In genomic region chr5:149636861-149637246, GRCh38 we compare ENCODE assay signal across 9 cellular contexts. TPM values are rescaled to one million over a fixed set of nuclear protein-coding genes. Genes with fewer than 3 reads are reported as not detected.
DNase-seq lines count a peak whose midpoint lies in the region; ATAC-seq and TF ChIP-seq lines count a peak whose summit lies in the region.
"Had no signal": no experiment of that assay in that cellular context is flagged by ENCODE, and none has a peak within 500 bp of the region (broad histone marks: within the 10 kb centered on the region; RNA-seq: fewer than 3 reads in every experiment).

No MANE protein-coding gene starts in this region.

- H3K27ac Mint-ChIP-seq in WTC11 (no peak overlapping the region), naive B cell (peak overlapping the region in 1 of 6 donors; percentile 77)
- H3K27ac Mint-ChIP-seq: activated naive CD8-positive, alpha-beta T cell had no signal

- H3K36me3 ChIP-seq in HAP-1 (replicated peaks): no peaks in the 10 kb centered on the region

- DNase-seq in Daoy (ENCODE audit: low read depth) (peak; percentile 75), HAP-1 (ENCODE audit: low spot score in 2 of 2) (peak; percentile 63 to 95), NCI-H2227 (lab: John Stamatoyannopoulos, UW; ENCODE audit: unreplicated experiment) (peak; percentile 66), WTC11 (ENCODE audit: low spot score) (peak; percentile 50), fibroblast of gingiva (ENCODE audit: low read depth) (peak; percentile 53), naive B cell (peak; percentile 46)

- POLR2A ChIA-PET in WTC11 (lab: Charles Lee): no interaction called here

- H3K9me3 Mint-ChIP-seq in WTC11 (no peaks in the 10 kb centered on the region), naive B cell (no peaks in the 10 kb centered on the region)

- ATAC-seq in WTC11: peak; percentile 78
- peak; percentile 52 to 63 for ATAC-seq in naive B cell (ENCODE audit: low read depth in 2 of 2)
- ATAC-seq in HG02884 (IDR thresholded peaks at IDR 0.05; ENCODE audit: unreplicated experiment): no peak
- no peak for ATAC-seq in GM18858 (IDR thresholded peaks at IDR 0.05; ENCODE audit: unreplicated experiment)

- CTCF ChIA-PET in WTC11 (lab: Charles Lee): interaction anchor here (0.6 to 2.9 kb wide), 19 partner anchors 9 to 937 kb away, joined by 3 to 29 read pairs (median 4); partner anchors contain the start of genes HMGXB3, SLC26A2 and TIGD6

- no peaks in the 10 kb centered on the region for H3K9me3 ChIP-seq in HAP-1

- peaks cover 24% of the 10 kb centered on the region for H3K4me1 Mint-ChIP-seq in WTC11
- peaks cover 0 to 11% (median 6%) of the 10 kb centered on the region in 3 donors for H3K4me1 Mint-ChIP-seq in naive B cell

- no peaks in the 10 kb centered on the region for H3K4me1 ChIP-seq in HAP-1

- H3K27me3 ChIP-seq in HAP-1 (ENCODE audit: low read depth): no peaks in the 10 kb centered on the region

- peak; percentile 59; the same call in 1 of the 2 replicates for TF ChIP-seq CTCF in WTC11 (IDR thresholded peaks at IDR 0.05)

- H3K4me3 Mint-ChIP-seq in WTC11: no peak overlapping the region
- no peak overlapping the region for H3K4me3 Mint-ChIP-seq in naive B cell
- H3K4me3 Mint-ChIP-seq: activated naive CD8-positive, alpha-beta T cell had no signal

- in situ Hi-C loops in HAP-1 (cut with MboI; ENCODE audit: low sequenced_read_pairs): loop anchor here (5.0 to 25.0 kb wide), 3 partner anchors 190 to 575 kb away; no protein-coding TSS in a partner anchor

- H3K4me3 ChIP-seq in HAP-1: no peak overlapping the region

- H3K36me3 Mint-ChIP-seq in WTC11: no peaks in the 10 kb centered on the region
- H3K36me3 Mint-ChIP-seq in naive B cell: no peaks in the 10 kb centered on the region
- H3K36me3 Mint-ChIP-seq: activated naive CD8-positive, alpha-beta T cell had no signal

- H3K27me3 Mint-ChIP-seq in WTC11 (ENCODE audit: low read depth) (no peaks in the 10 kb centered on the region), naive B cell (no peaks in the 10 kb centered on the region)
- H3K27me3 Mint-ChIP-seq: activated naive CD8-positive, alpha-beta T cell had no signal

TF ChIP-seq in WTC11, 78 proteins besides CTCF, POLR2A, EP300 and RAD21 (continues in another document):
- TF ChIP-seq, protein P1, sequence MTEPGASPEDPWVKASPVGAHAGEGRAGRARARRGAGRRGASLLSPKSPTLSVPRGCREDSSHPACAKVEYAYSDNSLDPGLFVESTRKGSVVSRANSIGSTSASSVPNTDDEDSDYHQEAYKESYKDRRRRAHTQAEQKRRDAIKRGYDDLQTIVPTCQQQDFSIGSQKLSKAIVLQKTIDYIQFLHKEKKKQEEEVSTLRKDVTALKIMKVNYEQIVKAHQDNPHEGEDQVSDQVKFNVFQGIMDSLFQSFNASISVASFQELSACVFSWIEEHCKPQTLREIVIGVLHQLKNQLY (CRISPR knock-in tag; IDR thresholded peaks at IDR 0.05): no peak
- TF ChIP-seq SOX15 (CRISPR knock-in tag; IDR thresholded peaks at IDR 0.05) (no peak), PRRX2 (CRISPR knock-in tag; IDR thresholded peaks at IDR 0.05) (no peak), AR (CRISPR knock-in tag; IDR thresholded peaks at IDR 0.05) (no peak)
- TF ChIP-seq, protein P2, sequence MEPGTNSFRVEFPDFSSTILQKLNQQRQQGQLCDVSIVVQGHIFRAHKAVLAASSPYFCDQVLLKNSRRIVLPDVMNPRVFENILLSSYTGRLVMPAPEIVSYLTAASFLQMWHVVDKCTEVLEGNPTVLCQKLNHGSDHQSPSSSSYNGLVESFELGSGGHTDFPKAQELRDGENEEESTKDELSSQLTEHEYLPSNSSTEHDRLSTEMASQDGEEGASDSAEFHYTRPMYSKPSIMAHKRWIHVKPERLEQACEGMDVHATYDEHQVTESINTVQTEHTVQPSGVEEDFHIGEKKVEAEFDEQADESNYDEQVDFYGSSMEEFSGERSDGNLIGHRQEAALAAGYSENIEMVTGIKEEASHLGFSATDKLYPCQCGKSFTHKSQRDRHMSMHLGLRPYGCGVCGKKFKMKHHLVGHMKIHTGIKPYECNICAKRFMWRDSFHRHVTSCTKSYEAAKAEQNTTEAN (CRISPR knock-in tag; IDR thresholded peaks at IDR 0.05): no peak
- TF ChIP-seq, protein P3, sequence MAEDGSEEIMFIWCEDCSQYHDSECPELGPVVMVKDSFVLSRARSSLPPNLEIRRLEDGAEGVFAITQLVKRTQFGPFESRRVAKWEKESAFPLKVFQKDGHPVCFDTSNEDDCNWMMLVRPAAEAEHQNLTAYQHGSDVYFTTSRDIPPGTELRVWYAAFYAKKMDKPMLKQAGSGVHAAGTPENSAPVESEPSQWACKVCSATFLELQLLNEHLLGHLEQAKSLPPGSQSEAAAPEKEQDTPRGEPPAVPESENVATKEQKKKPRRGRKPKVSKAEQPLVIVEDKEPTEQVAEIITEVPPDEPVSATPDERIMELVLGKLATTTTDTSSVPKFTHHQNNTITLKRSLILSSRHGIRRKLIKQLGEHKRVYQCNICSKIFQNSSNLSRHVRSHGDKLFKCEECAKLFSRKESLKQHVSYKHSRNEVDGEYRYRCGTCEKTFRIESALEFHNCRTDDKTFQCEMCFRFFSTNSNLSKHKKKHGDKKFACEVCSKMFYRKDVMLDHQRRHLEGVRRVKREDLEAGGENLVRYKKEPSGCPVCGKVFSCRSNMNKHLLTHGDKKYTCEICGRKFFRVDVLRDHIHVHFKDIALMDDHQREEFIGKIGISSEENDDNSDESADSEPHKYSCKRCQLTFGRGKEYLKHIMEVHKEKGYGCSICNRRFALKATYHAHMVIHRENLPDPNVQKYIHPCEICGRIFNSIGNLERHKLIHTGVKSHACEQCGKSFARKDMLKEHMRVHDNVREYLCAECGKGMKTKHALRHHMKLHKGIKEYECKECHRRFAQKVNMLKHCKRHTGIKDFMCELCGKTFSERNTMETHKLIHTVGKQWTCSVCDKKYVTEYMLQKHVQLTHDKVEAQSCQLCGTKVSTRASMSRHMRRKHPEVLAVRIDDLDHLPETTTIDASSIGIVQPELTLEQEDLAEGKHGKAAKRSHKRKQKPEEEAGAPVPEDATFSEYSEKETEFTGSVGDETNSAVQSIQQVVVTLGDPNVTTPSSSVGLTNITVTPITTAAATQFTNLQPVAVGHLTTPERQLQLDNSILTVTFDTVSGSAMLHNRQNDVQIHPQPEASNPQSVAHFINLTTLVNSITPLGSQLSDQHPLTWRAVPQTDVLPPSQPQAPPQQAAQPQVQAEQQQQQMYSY (CRISPR knock-in tag; IDR thresholded peaks at IDR 0.05): no peak
- TF ChIP-seq, protein P4, sequence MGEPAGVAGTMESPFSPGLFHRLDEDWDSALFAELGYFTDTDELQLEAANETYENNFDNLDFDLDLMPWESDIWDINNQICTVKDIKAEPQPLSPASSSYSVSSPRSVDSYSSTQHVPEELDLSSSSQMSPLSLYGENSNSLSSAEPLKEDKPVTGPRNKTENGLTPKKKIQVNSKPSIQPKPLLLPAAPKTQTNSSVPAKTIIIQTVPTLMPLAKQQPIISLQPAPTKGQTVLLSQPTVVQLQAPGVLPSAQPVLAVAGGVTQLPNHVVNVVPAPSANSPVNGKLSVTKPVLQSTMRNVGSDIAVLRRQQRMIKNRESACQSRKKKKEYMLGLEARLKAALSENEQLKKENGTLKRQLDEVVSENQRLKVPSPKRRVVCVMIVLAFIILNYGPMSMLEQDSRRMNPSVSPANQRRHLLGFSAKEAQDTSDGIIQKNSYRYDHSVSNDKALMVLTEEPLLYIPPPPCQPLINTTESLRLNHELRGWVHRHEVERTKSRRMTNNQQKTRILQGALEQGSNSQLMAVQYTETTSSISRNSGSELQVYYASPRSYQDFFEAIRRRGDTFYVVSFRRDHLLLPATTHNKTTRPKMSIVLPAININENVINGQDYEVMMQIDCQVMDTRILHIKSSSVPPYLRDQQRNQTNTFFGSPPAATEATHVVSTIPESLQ (CRISPR knock-in tag; IDR thresholded peaks at IDR 0.05): no peak
- TF ChIP-seq, protein P5, sequence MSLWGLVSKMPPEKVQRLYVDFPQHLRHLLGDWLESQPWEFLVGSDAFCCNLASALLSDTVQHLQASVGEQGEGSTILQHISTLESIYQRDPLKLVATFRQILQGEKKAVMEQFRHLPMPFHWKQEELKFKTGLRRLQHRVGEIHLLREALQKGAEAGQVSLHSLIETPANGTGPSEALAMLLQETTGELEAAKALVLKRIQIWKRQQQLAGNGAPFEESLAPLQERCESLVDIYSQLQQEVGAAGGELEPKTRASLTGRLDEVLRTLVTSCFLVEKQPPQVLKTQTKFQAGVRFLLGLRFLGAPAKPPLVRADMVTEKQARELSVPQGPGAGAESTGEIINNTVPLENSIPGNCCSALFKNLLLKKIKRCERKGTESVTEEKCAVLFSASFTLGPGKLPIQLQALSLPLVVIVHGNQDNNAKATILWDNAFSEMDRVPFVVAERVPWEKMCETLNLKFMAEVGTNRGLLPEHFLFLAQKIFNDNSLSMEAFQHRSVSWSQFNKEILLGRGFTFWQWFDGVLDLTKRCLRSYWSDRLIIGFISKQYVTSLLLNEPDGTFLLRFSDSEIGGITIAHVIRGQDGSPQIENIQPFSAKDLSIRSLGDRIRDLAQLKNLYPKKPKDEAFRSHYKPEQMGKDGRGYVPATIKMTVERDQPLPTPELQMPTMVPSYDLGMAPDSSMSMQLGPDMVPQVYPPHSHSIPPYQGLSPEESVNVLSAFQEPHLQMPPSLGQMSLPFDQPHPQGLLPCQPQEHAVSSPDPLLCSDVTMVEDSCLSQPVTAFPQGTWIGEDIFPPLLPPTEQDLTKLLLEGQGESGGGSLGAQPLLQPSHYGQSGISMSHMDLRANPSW (CRISPR knock-in tag; conservative IDR thresholded peaks at IDR 0.05; ENCODE audit: low read depth): no peak

RNA-seq across cellular contexts. Expression of gene ARHGEF37, which starts 55.6 kb away (rescaled TPM):
- 0.69 and 0.80 TPM in 2 replicates for total RNA-seq in Daoy (2014; rRNA removed; shearing (Covaris generic))
- total RNA-seq in WTC11 (2021): 0.66 to 1.1 TPM (median 0.71 TPM) in 3 replicates
- polyA plus RNA-seq in naive B cell (ENCODE audit: low read depth in 6 of 6): under 1 TPM in 1 of 6 donors, not detected in 5; 0.95 TPM

Comparison
In these comparisons a context has a peak if more than half of its experiments do, and no peak if none do; other contexts are left out.
1. ATAC-seq: peak in WTC11 (single experiment) and naive B cell (2 of 2); none in HG02884 (single experiment) and GM18858 (single experiment).
2. Peak in every context shown above with its lines, with median percentiles within 50 percentile points of each other: DNase-seq.